1 cellular context compared by ENCODE assay signal in genomic region chr15:96354731-96355560, GRCh38.
TF ChIP-seq lines count a peak whose summit lies in the region.

No MANE protein-coding gene starts in this region.

TF ChIP-seq in SK-N-SH treated with all-trans-retinoic acid at 6 μM for 48 hours, 23 proteins besides CTCF, POLR2A, EP300 and RAD21 (continued from another document):
- TF ChIP-seq TSHZ2 (CRISPR knock-in tag; IDR thresholded peaks at IDR 0.05), result no peak
- no peak for TF ChIP-seq ARNTL (CRISPR knock-in tag; IDR thresholded peaks at IDR 0.05; ENCODE audit: borderline replicate concordance, low read depth)
- no peak for TF ChIP-seq PPARA (CRISPR knock-in tag; IDR thresholded peaks at IDR 0.05; ENCODE audit: borderline replicate concordance)
- TF ChIP-seq GLIS3 (CRISPR knock-in tag; IDR thresholded peaks at IDR 0.05), result no peak
- TF ChIP-seq, protein P1, sequence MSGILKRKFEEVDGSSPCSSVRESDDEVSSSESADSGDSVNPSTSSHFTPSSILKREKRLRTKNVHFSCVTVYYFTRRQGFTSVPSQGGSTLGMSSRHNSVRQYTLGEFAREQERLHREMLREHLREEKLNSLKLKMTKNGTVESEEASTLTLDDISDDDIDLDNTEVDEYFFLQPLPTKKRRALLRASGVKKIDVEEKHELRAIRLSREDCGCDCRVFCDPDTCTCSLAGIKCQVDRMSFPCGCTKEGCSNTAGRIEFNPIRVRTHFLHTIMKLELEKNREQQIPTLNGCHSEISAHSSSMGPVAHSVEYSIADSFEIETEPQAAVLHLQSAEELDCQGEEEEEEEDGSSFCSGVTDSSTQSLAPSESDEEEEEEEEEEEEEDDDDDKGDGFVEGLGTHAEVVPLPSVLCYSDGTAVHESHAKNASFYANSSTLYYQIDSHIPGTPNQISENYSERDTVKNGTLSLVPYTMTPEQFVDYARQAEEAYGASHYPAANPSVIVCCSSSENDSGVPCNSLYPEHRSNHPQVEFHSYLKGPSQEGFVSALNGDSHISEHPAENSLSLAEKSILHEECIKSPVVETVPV (CRISPR knock-in tag; IDR thresholded peaks at IDR 0.05), result no peak
